In genomic region chr2:86807462-86808275, GRCh38 we compare ENCODE assay signal across 1 cellular context.
TF ChIP-seq lines count a peak whose summit lies in the region.

No MANE protein-coding gene starts in this region.

TF ChIP-seq in HEK293, 187 proteins besides CTCF, POLR2A, EP300 and RAD21 (continued from another document and continues in another):
- TF ChIP-seq PRDM10 (tag by site-specific recombination; IDR thresholded peaks at IDR 0.05), result 0 out of 2 replicates have a peak, but pooled peaks have one; percentile 46
- no peak for TF ChIP-seq ZSCAN5A (tag by site-specific recombination; IDR thresholded peaks at IDR 0.05)
- no peak for TF ChIP-seq ZBTB7A (tag by site-specific recombination; IDR thresholded peaks at IDR 0.05; ENCODE audit: low read depth)
- peak; percentile 84; the same call in 1 of the 2 replicates for TF ChIP-seq ZBTB17 (tag by site-specific recombination; IDR thresholded peaks at IDR 0.05)
- no peak for TF ChIP-seq IKZF3 (tag by site-specific recombination; IDR thresholded peaks at IDR 0.05)
- TF ChIP-seq HOXC10 (CRISPR knock-in tag; IDR thresholded peaks at IDR 0.05), result no peak
- TF ChIP-seq SCRT1 (tag by site-specific recombination; IDR thresholded peaks at IDR 0.05; ENCODE audit: borderline replicate concordance), result no peak
- TF ChIP-seq ZNF398 (tag by site-specific recombination; IDR thresholded peaks at IDR 0.05), result no peak
- TF ChIP-seq OVOL3 (tag by site-specific recombination; IDR thresholded peaks at IDR 0.05), result no peak
- no peak; the same call in 1 of the 2 replicates for TF ChIP-seq ZXDB (tag by site-specific recombination; IDR thresholded peaks at IDR 0.05)
- TF ChIP-seq ZNF311 (tag by site-specific recombination; IDR thresholded peaks at IDR 0.05; ENCODE audit: borderline replicate concordance), result no peak
- TF ChIP-seq ZNF610 (tag by site-specific recombination; IDR thresholded peaks at IDR 0.05; ENCODE audit: borderline replicate concordance), result no peak; the same call in 1 of the 2 replicates
- TF ChIP-seq ZNF202 (tag by site-specific recombination; IDR thresholded peaks at IDR 0.05; ENCODE audit: borderline replicate concordance), result no peak
- no peak for TF ChIP-seq FEZF1 (tag by site-specific recombination; IDR thresholded peaks at IDR 0.05)
- no peak for TF ChIP-seq ZNF670 (tag by site-specific recombination; IDR thresholded peaks at IDR 0.05; ENCODE audit: low read depth)
- no peak for TF ChIP-seq ZFP3 (tag by site-specific recombination; IDR thresholded peaks at IDR 0.05; ENCODE audit: low read depth)
- peak; percentile 59; the same call in 1 of the 2 replicates for TF ChIP-seq ZBTB20 (tag by site-specific recombination; IDR thresholded peaks at IDR 0.05)
- TF ChIP-seq KLF17 (tag by site-specific recombination; IDR thresholded peaks at IDR 0.05), result peak; percentile 12; the same call in 1 of the 2 replicates
- TF ChIP-seq SALL2 (tag by site-specific recombination; IDR thresholded peaks at IDR 0.05; ENCODE audit: borderline replicate concordance), result no peak
- no peak for TF ChIP-seq ZNF473 (tag by site-specific recombination; IDR thresholded peaks at IDR 0.05)
- TF ChIP-seq WT1 (tag by site-specific recombination; IDR thresholded peaks at IDR 0.05), result no peak
- TF ChIP-seq ZNF394 (tag by site-specific recombination; IDR thresholded peaks at IDR 0.05; ENCODE audit: borderline replicate concordance), result no peak
- TF ChIP-seq ZNF692 (tag by site-specific recombination; IDR thresholded peaks at IDR 0.05), result peak; percentile 63; the same call in 1 of the 2 replicates
- TF ChIP-seq ZNF776 (tag by site-specific recombination; IDR thresholded peaks at IDR 0.05; ENCODE audit: borderline replicate concordance), result no peak
- TF ChIP-seq ZNF114 (tag by site-specific recombination; IDR thresholded peaks at IDR 0.05), result no peak
- no peak for TF ChIP-seq HOXA7 (CRISPR knock-in tag; IDR thresholded peaks at IDR 0.05; ENCODE audit: borderline replicate concordance)
- no peak for TF ChIP-seq ZSCAN18 (tag by site-specific recombination; IDR thresholded peaks at IDR 0.05)
- no peak for TF ChIP-seq ZNF433 (tag by site-specific recombination; IDR thresholded peaks at IDR 0.05; ENCODE audit: low read depth)
- no peak for TF ChIP-seq ZBTB48 (tag by site-specific recombination; IDR thresholded peaks at IDR 0.05)
- no peak for TF ChIP-seq PRDM6 (tag by site-specific recombination; IDR thresholded peaks at IDR 0.05)
- no peak for TF ChIP-seq ZNF350 (tag by site-specific recombination; IDR thresholded peaks at IDR 0.05)
- no peak for TF ChIP-seq ZNF596 (tag by site-specific recombination; IDR thresholded peaks at IDR 0.05)
- no peak for TF ChIP-seq ZNF280C (tag by site-specific recombination; IDR thresholded peaks at IDR 0.05)
- no peak for TF ChIP-seq ZNF561 (tag by site-specific recombination; IDR thresholded peaks at IDR 0.05; ENCODE audit: borderline replicate concordance)
- no peak for TF ChIP-seq ZFP41 (tag by site-specific recombination; IDR thresholded peaks at IDR 0.05; ENCODE audit: borderline replicate concordance)
- no peak for TF ChIP-seq ZNF624 (tag by site-specific recombination; IDR thresholded peaks at IDR 0.05)
- no peak for TF ChIP-seq ZNF521 (tag by site-specific recombination; IDR thresholded peaks at IDR 0.05)
- TF ChIP-seq ZNF404 (tag by site-specific recombination; IDR thresholded peaks at IDR 0.05), result no peak
- TF ChIP-seq ZNF280D (tag by site-specific recombination; IDR thresholded peaks at IDR 0.05), result no peak
